In genomic region chr7:115789901-115790300, GRCh38 we compare ENCODE assay signal across 18 cellular contexts.
"Had no signal": no experiment of that assay in that cellular context is flagged by ENCODE, and none has a peak within 500 bp of the region (broad histone marks: within the 10 kb centered on the region; RNA-seq: fewer than 3 reads in every experiment).

No MANE protein-coding gene starts in this region.

- H3K27ac ChIP-seq: epithelial cell of prostate, esophagus squamous epithelium, gastroesophageal sphincter, neutrophil, thyroid gland, upper lobe of left lung, uterus had no signal

- ATAC-seq: gastroesophageal sphincter; mucosa of descending colon; naive thymus-derived CD8-positive, alpha-beta T cell had no signal

- H3K4me1 ChIP-seq: esophagus squamous epithelium, gastroesophageal sphincter, thyroid gland, upper lobe of left lung, uterus had no signal

- H3K9me3 ChIP-seq: mucosa of descending colon, neutrophil, thyroid gland, uterus had no signal

- H3K36me3 ChIP-seq: esophagus squamous epithelium, gastroesophageal sphincter, neutrophil, thyroid gland, upper lobe of left lung, uterus had no signal

- H3K27me3 ChIP-seq: esophagus squamous epithelium, gastroesophageal sphincter, neutrophil, thyroid gland, upper lobe of left lung, uterus had no signal

- H3K4me3 ChIP-seq: esophagus squamous epithelium, gastroesophageal sphincter, mucosa of descending colon, thyroid gland, upper lobe of left lung, uterus had no signal

- DNase-seq: effector memory CD4-positive, alpha-beta T cell; esophagus squamous epithelium; foreskin fibroblast; glutamatergic neuron; immature natural killer cell; left cardiac atrium; mammary epithelial cell; small intestine; stimulated activated CD4-positive, alpha-beta T cell treated with anti-CD3 and anti-CD28 coated beads, Interleukin-2, amount 100 ng/mL, for 48 hours; stimulated activated naive CD4-positive, alpha-beta T cell treated with Interleukin-2 at 50 U/mL for 16 hours; thyroid gland; uterus had no signal
